ENCODE assay signal across 10 cellular contexts in the genomic region with DNA sequence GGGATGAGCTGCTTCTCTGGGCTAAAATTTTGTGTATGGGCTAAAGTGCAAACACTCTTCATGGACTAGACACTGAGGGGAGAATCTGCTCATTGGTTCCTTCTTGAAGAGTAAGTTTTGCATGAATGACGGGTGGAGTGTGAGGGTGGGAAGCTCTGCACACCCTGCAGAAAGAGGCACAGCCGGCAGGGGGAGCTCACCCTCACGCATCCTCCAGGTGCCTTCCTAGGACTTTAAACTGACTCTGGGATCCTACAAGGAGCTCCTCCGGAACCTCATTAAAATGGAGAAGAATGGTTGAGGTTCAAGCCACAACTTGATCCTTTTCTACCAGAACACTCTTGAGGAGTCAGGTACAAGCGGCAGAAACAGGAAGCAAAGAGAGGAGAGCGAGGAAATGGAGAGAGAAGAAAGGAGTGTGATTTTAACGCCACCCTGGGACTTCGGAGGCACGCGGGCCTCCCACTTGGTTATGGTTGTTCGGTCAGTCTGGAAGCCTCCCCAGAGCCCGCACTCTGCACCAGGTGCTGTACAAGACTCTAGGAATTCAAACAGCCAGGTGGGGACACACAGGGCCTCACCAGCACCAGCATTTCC.
DNase-seq lines count a peak whose midpoint lies in the region; ATAC-seq and TF ChIP-seq lines count a peak whose summit lies in the region.
"Had no signal": no experiment of that assay in that cellular context is flagged by ENCODE, and none has a peak within 500 bp of the region (broad histone marks: within the 10 kb centered on the region; RNA-seq: fewer than 3 reads in every experiment).

No MANE protein-coding gene starts in this region.

- no peak overlapping the region for H3K27ac ChIP-seq in heart right ventricle

- H3K9me3 ChIP-seq in heart right ventricle: no peaks in the 10 kb centered on the region

- intact Hi-C loops in heart right ventricle (cut with DNase I): no loop called here

- no peak overlapping the region for H3K4me3 ChIP-seq in heart right ventricle

- no peaks in the 10 kb centered on the region for H3K9me3 Mint-ChIP-seq in activated T-cell treated with anti-CD3 and anti-CD28 coated beads, Interleukin-2, amount 50 U/mL, for 4 hours
- H3K9me3 Mint-ChIP-seq: natural killer cell treated with Interleukin-12 subunit alpha and Interleukin-12 subunit beta and Interleukin-15 and Interleukin-18, amount 100 ng/mL, for 72 hours had no signal

- TF ChIP-seq CTCF in heart right ventricle (IDR thresholded peaks at IDR 0.05): peak; percentile 30 to 79 (median 65)

- no peak overlapping the region for H3K4me3 Mint-ChIP-seq in activated T-cell treated with anti-CD3 and anti-CD28 coated beads, Interleukin-2, amount 50 U/mL, for 4 hours
- H3K4me3 Mint-ChIP-seq: natural killer cell treated with Interleukin-12 subunit alpha and Interleukin-12 subunit beta and Interleukin-15 and Interleukin-18, amount 100 ng/mL, for 72 hours; T-helper 17 cell had no signal

- H3K4me1 ChIP-seq in heart right ventricle: peaks cover 0 to 13% (median 2%) of the 10 kb centered on the region in 9 donors

- no peaks in the 10 kb centered on the region for H3K27me3 Mint-ChIP-seq in activated T-cell treated with anti-CD3 and anti-CD28 coated beads, Interleukin-2, amount 50 U/mL, for 4 hours (ENCODE audit: low read depth)
- H3K27me3 Mint-ChIP-seq: natural killer cell treated with Interleukin-12 subunit alpha and Interleukin-12 subunit beta and Interleukin-15 and Interleukin-18, amount 100 ng/mL, for 72 hours; T-helper 17 cell had no signal

- H3K4me1 Mint-ChIP-seq in activated T-cell treated with anti-CD3 and anti-CD28 coated beads, Interleukin-2, amount 50 U/mL, for 4 hours (ENCODE audit: low read depth): peaks cover 12% of the 10 kb centered on the region

- peaks cover 8% of the 10 kb centered on the region for H3K36me3 Mint-ChIP-seq in activated T-cell treated with anti-CD3 and anti-CD28 coated beads, Interleukin-2, amount 50 U/mL, for 4 hours (ENCODE audit: insufficient read depth)
- H3K36me3 Mint-ChIP-seq: natural killer cell treated with Interleukin-12 subunit alpha and Interleukin-12 subunit beta and Interleukin-15 and Interleukin-18, amount 100 ng/mL, for 72 hours had no signal

- peaks cover 0 to 3% (median 0%) of the 10 kb centered on the region in 7 donors for H3K27me3 ChIP-seq in heart right ventricle

- 79 to 81% methylated on average over 12 of the region's 12 CpGs for WGBS in heart right ventricle, 2 donors

- H3K36me3 ChIP-seq in heart right ventricle: peaks cover 0 to 46% (median 7%) of the 10 kb centered on the region in 9 donors

- peak; percentile 74 for DNase-seq in ELF-1 (ENCODE audit: low read depth, low spot score)
- peak; percentile 36 for DNase-seq in NCI-H1694 (lab: John Stamatoyannopoulos, UW)
- peak; percentile 14 for DNase-seq in activated T-cell treated with anti-CD3 and anti-CD28 coated beads, Interleukin-2, amount 50 U/mL, for 4 hours
- DNase-seq in heart right ventricle: peak in 1 of 2 donors; percentile 24
- peak; percentile 27 to 34 for DNase-seq in stimulated activated CD4-positive, alpha-beta T cell treated with anti-CD3 and anti-CD28 coated beads, Interleukin-2, amount 100 ng/mL, for 48 hours
- DNase-seq in superior temporal gyrus (ENCODE audit: extremely low spot score): no peak

- ATAC-seq in GM21825 (IDR thresholded peaks at IDR 0.05; ENCODE audit: unreplicated experiment) (peak; percentile 54), heart right ventricle (no peak), HG03460 (IDR thresholded peaks at IDR 0.05; ENCODE audit: unreplicated experiment) (no peak)
- ATAC-seq in activated T-cell treated with anti-CD3 and anti-CD28 coated beads, Interleukin-2, amount 50 U/mL, for 4 hours: peak in 1 of 2 donors; percentile 41
- ATAC-seq: T-helper 17 cell had no signal
